Comparison of ENCODE assay signal across 8 cellular contexts in the genomic region with DNA sequence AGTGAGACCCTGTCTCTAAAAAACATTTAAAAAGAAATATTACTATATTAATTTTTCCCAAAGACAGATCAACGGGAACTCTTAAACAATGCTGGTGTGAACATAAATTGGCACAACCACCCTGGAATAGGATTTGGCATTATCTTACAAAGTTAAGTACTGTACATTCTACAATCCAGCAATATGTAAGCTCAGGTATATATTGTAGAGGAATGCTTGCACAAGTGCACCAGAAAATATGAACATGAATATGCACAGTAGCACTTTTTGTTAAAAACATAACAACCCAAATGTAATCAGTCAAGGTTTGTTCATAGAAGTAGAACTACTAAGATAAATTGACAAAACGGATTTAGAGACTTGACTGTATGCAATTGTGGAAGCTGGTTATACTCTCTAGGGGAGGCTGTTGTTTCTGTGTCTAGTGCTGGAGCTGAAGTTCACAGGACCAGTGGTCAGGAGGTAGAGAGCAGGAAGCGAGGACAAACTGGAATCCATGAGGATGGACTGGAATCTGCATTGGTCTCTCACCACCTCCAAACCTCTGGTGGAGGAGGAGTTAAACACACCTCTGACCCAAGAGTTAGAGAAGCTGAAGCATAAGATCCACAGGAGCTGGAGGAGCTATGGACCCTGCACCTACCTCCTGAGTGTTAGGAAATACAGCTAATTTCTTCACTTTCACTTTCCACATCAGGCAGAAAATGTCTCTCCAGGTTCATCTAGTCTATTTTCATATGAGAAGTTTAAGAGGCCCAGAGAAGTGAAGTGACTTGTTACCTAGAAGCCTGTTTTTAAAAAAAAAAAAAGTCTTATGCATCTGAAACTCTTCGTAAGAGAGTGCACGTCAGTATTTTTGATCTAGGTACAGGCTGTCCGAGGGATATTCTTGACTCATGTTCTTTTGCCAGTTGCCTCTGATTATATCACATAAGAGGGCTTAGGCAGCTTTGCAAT. TPM values are rescaled to one million over a fixed set of nuclear protein-coding genes. Genes with fewer than 3 reads are reported as not detected.
A peak's percentile ranks its signal among the peaks of the same experiment; 100 is the strongest.
DNase-seq lines count a peak whose midpoint lies in the region; ATAC-seq and TF ChIP-seq lines count a peak whose summit lies in the region.

No MANE protein-coding gene starts in this region.

- 36 to 38% methylated on average over 6 of the region's 6 CpGs for whole genome bisulfite sequencing in heart right ventricle, 2 donors
- 34 to 54% (median 38%) methylated on average over 6 of the region's 6 CpGs for WGBS in stomach, 5 donors

- H3K9me3 ChIP-seq in heart right ventricle = no peaks in the 10 kb centered on the region
- H3K9me3 ChIP-seq in stomach = no peaks in the 10 kb centered on the region
- H3K9me3 ChIP-seq in HAP-1 = no peaks in the 10 kb centered on the region

- intact Hi-C loops in heart right ventricle (cut with DNase I) (loop anchor here in 2 of 10 donors (5.0 to 10.0 kb wide), 2 partner anchors 421 to 844 kb away; partner anchors contain the start of gene INSL6 (in 1 of the 2)), stomach (cut with DNase I; ENCODE audit: low total_unique reads) (no loop called here)

- in situ Hi-C loops in G401 (cut with HindIII; ENCODE audit: low sequenced_read_pairs) = no loop called here
- in situ Hi-C loops in HAP-1 (cut with MboI; ENCODE audit: low sequenced_read_pairs) = no loop called here

- H3K4me1 ChIP-seq in heart right ventricle = peaks cover 0 to 26% (median 11%) of the 10 kb centered on the region in 9 donors
- H3K4me1 ChIP-seq in stomach = peaks cover 3 to 15% (median 8%) of the 10 kb centered on the region in 4 donors
- H3K4me1 ChIP-seq in HAP-1 = no peaks in the 10 kb centered on the region

- peak overlapping the region; percentile 18 to 53 (median 49) for H3K4me3 ChIP-seq in heart right ventricle
- H3K4me3 ChIP-seq in stomach = peak overlapping the region; percentile 26 to 38 (median 34)
- no peak overlapping the region for H3K4me3 ChIP-seq in HAP-1

- H3K27me3 ChIP-seq in heart right ventricle = no peaks in the 10 kb centered on the region
- no peaks in the 10 kb centered on the region for H3K27me3 ChIP-seq in stomach
- H3K27me3 ChIP-seq in HAP-1 (ENCODE audit: low read depth) = no peaks in the 10 kb centered on the region

- DNase-seq in G401 (ENCODE audit: low spot score) (peak; percentile 22), RPMI7951 (ENCODE audit: low read depth) (peak; percentile 35), heart right ventricle (no peak), stomach (no peak), HAP-1 (ENCODE audit: low spot score in 2 of 2) (no peak), DMS114 treated with DMSO at 0.1 percent for 48 hours (lab: John Stamatoyannopoulos, UW; ENCODE audit: unreplicated experiment) (no peak)

- TF ChIP-seq CTCF in heart right ventricle (IDR thresholded peaks at IDR 0.05) = peak in 4 of 9 donors; percentile 3 to 30 (median 27)
- TF ChIP-seq CTCF in stomach (IDR thresholded peaks at IDR 0.05) = no peak

- no peak for TF ChIP-seq POLR2A in stomach (IDR thresholded peaks at IDR 0.05)

- H3K27ac ChIP-seq in heart right ventricle (peak overlapping the region; percentile 51 to 78 (median 73)), stomach (peak overlapping the region in 4 of 5 donors; percentile 49 to 71 (median 53))

- ATAC-seq in GM21717 (IDR thresholded peaks at IDR 0.05; ENCODE audit: unreplicated experiment) = peak; percentile 73
- ATAC-seq in heart right ventricle = peak in 7 of 8 donors; percentile 79 to 96 (median 85)
- ATAC-seq in GM18873 (IDR thresholded peaks at IDR 0.05; ENCODE audit: low FRiP score, unreplicated experiment) = no peak

- TF ChIP-seq EP300 in stomach (IDR thresholded peaks at IDR 0.05) = no peak

- no peaks in the 10 kb centered on the region for H3K36me3 ChIP-seq in heart right ventricle
- H3K36me3 ChIP-seq in stomach = no peaks in the 10 kb centered on the region
- H3K36me3 ChIP-seq in HAP-1 (replicated peaks) = no peaks in the 10 kb centered on the region

RNA-seq across cellular contexts. Expression of gene RIC1, which starts 20.3 kb away (rescaled TPM):
- total RNA-seq in G401 (2014; rRNA removed; shearing (Covaris generic)) = 13.5 and 17.1 TPM in 2 replicates
- 20.6 and 23.3 TPM in 2 replicates for total RNA-seq in RPMI7951 (2014; rRNA removed; shearing (Covaris generic))
- total RNA-seq in heart right ventricle (10 to 100 TPM in 2 of 10 donors, 1 to 10 TPM in 8; 7.8 to 13.8 (median 8.5) TPM), stomach (10 to 100 TPM in 4 of 5 donors, 1 to 10 TPM in 1; 6.4 to 67.9 (median 38.8) TPM)
- polyA plus RNA-seq in heart right ventricle (1 to 10 TPM; 2.5 to 3.7 TPM), stomach (1 to 10 TPM; 3.2 to 3.8 (median 3.2) TPM)

Comparison
In these comparisons a context has a peak if more than half of its experiments do, and no peak if none do; other contexts are left out.
1. DNase-seq: peak in G401 (single experiment) and RPMI7951 (single experiment); none in heart right ventricle (0 of 2), stomach (single experiment), HAP-1 (0 of 2) and DMS114 treated with DMSO at 0.1 percent for 48 hours (single experiment).